Comparison of ENCODE assay signal across 9 cellular contexts in genomic region chrX:129956765-129957164, GRCh38. TPM values are rescaled to one million over a fixed set of nuclear protein-coding genes. Genes with fewer than 3 reads are reported as not detected.
DNase-seq lines count a peak whose midpoint lies in the region; ATAC-seq, FAIRE-seq and TF ChIP-seq lines count a peak whose summit lies in the region.
"Had no signal": no experiment of that assay in that cellular context is flagged by ENCODE, and none has a peak within 500 bp of the region (broad histone marks: within the 10 kb centered on the region; RNA-seq: fewer than 3 reads in every experiment).

No MANE protein-coding gene starts in this region.

- FAIRE-seq in GM12891 (lab: Jason Lieb, UNC), result no peak

- H4K91ac ChIP-seq in mesenchymal stem cell (ENCODE audit: low read length), result no peak overlapping the region

- TF ChIP-seq CTCF in right atrium auricular region (IDR thresholded peaks at IDR 0.05), result no peak
- TF ChIP-seq CTCF in vagina (IDR thresholded peaks at IDR 0.05), result no peak

- H3K9ac ChIP-seq in adipocyte (ENCODE audit: low read length) (peak overlapping the region; percentile 56), mesenchymal stem cell (ENCODE audit: low read length) (no peak overlapping the region)

- no peaks in the 10 kb centered on the region for H3K9me3 Mint-ChIP-seq in stimulated activated naive CD8-positive, alpha-beta T cell treated with anti-CD3 and anti-CD28 coated beads, Interleukin-15, amount 100 ng/mL, for 72 hours

- H3K36me3 ChIP-seq in right atrium auricular region (no peaks in the 10 kb centered on the region), adipocyte (ENCODE audit: control insufficient read depth, insufficient read depth, low read length, severe bottlenecking) (no peaks in the 10 kb centered on the region), mesenchymal stem cell (ENCODE audit: control insufficient read depth in 1 of 2, insufficient read depth in 2 of 2, low read depth in 1 of 2, low read length in 2 of 2) (no peaks in the 10 kb centered on the region), vagina (no peaks in the 10 kb centered on the region)

- H3K27ac ChIP-seq in right atrium auricular region (peak overlapping the region; percentile 33 to 53), mesenchymal stem cell (ENCODE audit: low read length, poor library complexity, severe bottlenecking) (no peak overlapping the region), vagina (peak overlapping the region; percentile 62)

- H3K27me3 ChIP-seq in right atrium auricular region, result no peaks in the 10 kb centered on the region
- peaks cover 27% of the 10 kb centered on the region for H3K27me3 ChIP-seq in adipocyte (replicated peaks; ENCODE audit: control insufficient read depth, insufficient read depth, low read length)
- peaks cover 0 to 50% of the 10 kb centered on the region in 2 experiments for H3K27me3 ChIP-seq in mesenchymal stem cell (ENCODE audit: control insufficient read depth in 1 of 2, insufficient read depth in 1 of 2, low read length in 2 of 2)
- no peaks in the 10 kb centered on the region for H3K27me3 ChIP-seq in vagina

- H3K18ac ChIP-seq in mesenchymal stem cell (ENCODE audit: low read depth in 1 of 2, low read length in 2 of 2), result peak overlapping the region in 1 of 2 experiments; percentile 43

- H3K4me1 ChIP-seq in right atrium auricular region (peaks cover 0 to 16% of the 10 kb centered on the region in 2 donors), adipocyte (ENCODE audit: control insufficient read depth, insufficient read depth, low read length) (no peaks in the 10 kb centered on the region), mesenchymal stem cell (ENCODE audit: control insufficient read depth, insufficient read depth, low read depth, low read length) (peaks cover 23% of the 10 kb centered on the region), vagina (peaks cover 11% of the 10 kb centered on the region)

- H3K9me3 ChIP-seq in right atrium auricular region, result no peaks in the 10 kb centered on the region
- no peaks in the 10 kb centered on the region for H3K9me3 ChIP-seq in adipocyte (ENCODE audit: control insufficient read depth, low read length)
- H3K9me3 ChIP-seq in mesenchymal stem cell (ENCODE audit: control insufficient read depth, low read length), result no peaks in the 10 kb centered on the region
- no peaks in the 10 kb centered on the region for H3K9me3 ChIP-seq in vagina

- peak overlapping the region; percentile 82 for H3K4me2 ChIP-seq in mesenchymal stem cell (ENCODE audit: low read length, poor library complexity, severe bottlenecking)

- peak overlapping the region; percentile 54 for H4K8ac ChIP-seq in mesenchymal stem cell (ENCODE audit: low read length)

- H3K23ac ChIP-seq in mesenchymal stem cell (ENCODE audit: low read length in 2 of 2), result no peak overlapping the region

- no peak overlapping the region for H2AFZ ChIP-seq in mesenchymal stem cell (ENCODE audit: low read depth, low read length)

- H2AK5ac ChIP-seq in mesenchymal stem cell (ENCODE audit: low read length, severe bottlenecking), result no peak overlapping the region

- H2BK5ac ChIP-seq in mesenchymal stem cell (ENCODE audit: low read depth, low read length, poor library complexity, severe bottlenecking), result no peak overlapping the region

- no peak for DNase-seq in right atrium auricular region (ENCODE audit: low spot score)
- no peak for DNase-seq in Right ventricle myocardium inferior (ENCODE audit: missing footprints)
- no peak for DNase-seq in adipocyte (ENCODE audit: low read depth)
- no peak for DNase-seq in mesenchymal stem cell
- DNase-seq in vagina (ENCODE audit: extremely low spot score in 2 of 2), result no peak
- no peak for DNase-seq in C1 segment of cervical spinal cord (lab: John Stamatoyannopoulos, UW)
- DNase-seq in stimulated activated naive CD8-positive, alpha-beta T cell treated with anti-CD3 and anti-CD28 coated beads, Interleukin-15, amount 100 ng/mL, for 72 hours, result no peak
- DNase-seq in GM12891 (ENCODE audit: insufficient read length, low spot score), result no peak
- DNase-seq: NCI-H2081 had no signal

- H3K79me1 ChIP-seq in mesenchymal stem cell (replicated peaks; ENCODE audit: low read length, poor library complexity, severe bottlenecking), result no peaks in the 10 kb centered on the region

- H2BK120ac ChIP-seq in mesenchymal stem cell (ENCODE audit: low read depth, low read length), result peak overlapping the region; percentile 73

- no peak overlapping the region for H2BK12ac ChIP-seq in mesenchymal stem cell (ENCODE audit: low read length in 2 of 2)

- no peak overlapping the region for H3K4ac ChIP-seq in mesenchymal stem cell (ENCODE audit: low read depth in 1 of 2, low read length in 2 of 2)

- intact Hi-C loops in Right ventricle myocardium inferior (cut with DNase I) (no loop called here), vagina (cut with DNase I) (no loop called here)

- H3K4me1 Mint-ChIP-seq in stimulated activated naive CD8-positive, alpha-beta T cell treated with anti-CD3 and anti-CD28 coated beads, Interleukin-15, amount 100 ng/mL, for 72 hours, result peaks cover 30% of the 10 kb centered on the region

- peak overlapping the region in 1 of 2 donors; percentile 51 for H3K4me3 Mint-ChIP-seq in stimulated activated naive CD8-positive, alpha-beta T cell treated with anti-CD3 and anti-CD28 coated beads, Interleukin-15, amount 100 ng/mL, for 72 hours

- peaks cover 7% of the 10 kb centered on the region for H3K27me3 Mint-ChIP-seq in stimulated activated naive CD8-positive, alpha-beta T cell treated with anti-CD3 and anti-CD28 coated beads, Interleukin-15, amount 100 ng/mL, for 72 hours

- ATAC-seq in Right ventricle myocardium inferior, result no peak
- ATAC-seq in stimulated activated naive CD8-positive, alpha-beta T cell treated with anti-CD3 and anti-CD28 coated beads, Interleukin-15, amount 100 ng/mL, for 72 hours, result no peak

- H2BK15ac ChIP-seq in mesenchymal stem cell (ENCODE audit: low read depth, poor library complexity, severe bottlenecking), result no peak overlapping the region

- TF ChIP-seq POLR2A in vagina (IDR thresholded peaks at IDR 0.05), result no peak
- no peak for TF ChIP-seq POLR2A in GM12891 (IDR thresholded peaks at IDR 0.05; ENCODE audit: low read depth, low read length)

- 8% methylated on average over 6 of the region's 20 CpGs for WGBS in mesenchymal stem cell

- peak overlapping the region; percentile 37 to 51 for H3K4me3 ChIP-seq in right atrium auricular region
- H3K4me3 ChIP-seq in adipocyte (ENCODE audit: low read length), result peak overlapping the region; percentile 54
- H3K4me3 ChIP-seq in mesenchymal stem cell (ENCODE audit: insufficient read depth in 1 of 2, low read depth in 1 of 2, low read length in 2 of 2), result peak overlapping the region; percentile 46 to 59
- H3K4me3 ChIP-seq in vagina, result peak overlapping the region; percentile 43

- no peak overlapping the region for H3K14ac ChIP-seq in mesenchymal stem cell (ENCODE audit: low read length in 2 of 2)

- no peak overlapping the region for H3K27ac Mint-ChIP-seq in stimulated activated naive CD8-positive, alpha-beta T cell treated with anti-CD3 and anti-CD28 coated beads, Interleukin-15, amount 100 ng/mL, for 72 hours

TF ChIP-seq in GM12891, 5 proteins besides CTCF, POLR2A, EP300 and RAD21:
- TF ChIP-seq POLR2AphosphoS5 (IDR thresholded peaks at IDR 0.05; ENCODE audit: low read depth, low read length), result no peak
- TF ChIP-seq PAX5 (IDR thresholded peaks at IDR 0.05; ENCODE audit: insufficient read depth, low read length, severe bottlenecking), result no peak
- TF ChIP-seq POU2F2 (IDR thresholded peaks at IDR 0.05; ENCODE audit: low read depth, low read length), result no peak
- no peak for TF ChIP-seq SPI1 (IDR thresholded peaks at IDR 0.05; ENCODE audit: low read depth, low read length)
- no peak for TF ChIP-seq TAF1 (IDR thresholded peaks at IDR 0.05; ENCODE audit: low read depth, low read length)

RNA-seq across cellular contexts. Expression of gene BCORL1, which starts 25.7 kb away (rescaled TPM):
- total RNA-seq in right atrium auricular region (1 to 10 TPM; 3.1 to 7.5 TPM), Right ventricle myocardium inferior (11.3 TPM), vagina (6.1 TPM)
- polyA plus RNA-seq in mesenchymal stem cell (2013, experiment 1 of 2), result 6.8 TPM
- polyA plus RNA-seq in mesenchymal stem cell (2013, experiment 2 of 2), result 6.1 TPM
- 1.8 TPM for polyA plus RNA-seq in GM12891 (2012; ENCODE audit: low read depth, missing spikeins)

RNA-seq across cellular contexts. Expression of gene UTP14A, which starts 50.8 kb away (rescaled TPM):
- 1 to 10 TPM; 7.6 to 8.3 TPM for total RNA-seq in right atrium auricular region
- total RNA-seq in Right ventricle myocardium inferior, result 6.9 TPM
- 17.5 TPM for polyA plus RNA-seq in mesenchymal stem cell (2013, experiment 1 of 2)
- 17.4 TPM for polyA plus RNA-seq in mesenchymal stem cell (2013, experiment 2 of 2)
- 9.8 TPM for total RNA-seq in vagina
- 22.1 TPM for polyA plus RNA-seq in GM12891 (2012; ENCODE audit: low read depth, missing spikeins)
